21 cellular contexts compared by ENCODE assay signal in genomic region chr17:60827920-60828319, GRCh38.
"Had no signal": no experiment of that assay in that cellular context is flagged by ENCODE, and none has a peak within 500 bp of the region (broad histone marks: within the 10 kb centered on the region; RNA-seq: fewer than 3 reads in every experiment).

No MANE protein-coding gene starts in this region.

- ATAC-seq: activated naive CD4-positive, alpha-beta T cell treated with anti-CD3 and anti-CD28 coated beads, Interleukin-2, amount 50 U/mL, for 72 hours; esophagus mucosa; foreskin keratinocyte; left ventricle myocardium superior; natural killer cell had no signal

- H3K9me3 ChIP-seq: adrenal gland, ascending aorta, prostate gland, tibial artery had no signal

- H3K4me1 ChIP-seq: ascending aorta, foreskin keratinocyte, prostate gland had no signal

- DNase-seq: activated CD4-positive, alpha-beta T cell treated with anti-CD3 and anti-CD28 coated beads for 1 hour; activated T-cell treated with anti-CD3 and anti-CD28 coated beads, Interleukin-2, amount 50 U/mL, for 1 hour; adrenal gland; brain microvascular endothelial cell; central memory CD4-positive, alpha-beta T cell; effector memory CD4-positive, alpha-beta T cell; foreskin keratinocyte; left ventricle myocardium superior; mammary epithelial cell; midbrain; natural killer cell; stimulated activated CD4-positive, alpha-beta T cell treated with anti-CD3 and anti-CD28 coated beads, Interleukin-4, amount 100 ng/mL, for 4 hours; substantia nigra; T-helper 1 cell; tibial artery; WERI-Rb-1 had no signal

- H3K27ac ChIP-seq: adrenal gland, ascending aorta, brain microvascular endothelial cell, foreskin keratinocyte, hepatocyte, prostate gland, tibial artery, WERI-Rb-1 had no signal

- H3K27me3 ChIP-seq: adrenal gland, ascending aorta, brain microvascular endothelial cell, foreskin keratinocyte, hepatocyte, tibial artery had no signal

- H3K4me3 ChIP-seq: adrenal gland, ascending aorta, hepatocyte, prostate gland, tibial artery had no signal

- H3K36me3 ChIP-seq: adrenal gland, ascending aorta, brain microvascular endothelial cell, prostate gland, tibial artery, WERI-Rb-1 had no signal
